ENCODE assay signal across 2 cellular contexts in genomic region chr4:68985442-68985841, GRCh38.
TF ChIP-seq lines count a peak whose summit lies in the region.

No MANE protein-coding gene starts in this region.

TF ChIP-seq in liver, 16 proteins besides CTCF, POLR2A, EP300 and RAD21:
- TF ChIP-seq FOXA2 (IDR thresholded peaks at IDR 0.05) (no peak), SP1 (IDR thresholded peaks at IDR 0.05) (peak; percentile 68), ATF3 (IDR thresholded peaks at IDR 0.05) (no peak), REST (IDR thresholded peaks at IDR 0.05) (no peak), FOXA1 (IDR thresholded peaks at IDR 0.05) (no peak), HNF4G (IDR thresholded peaks at IDR 0.05) (peak; percentile 43), NR2F2 (IDR thresholded peaks at IDR 0.05) (no peak), RXRA (IDR thresholded peaks at IDR 0.05) (peak; percentile 76 to 80), HNF4A (conservative IDR thresholded peaks at IDR 0.05) (peak; percentile 78 to 87), EGR1 (IDR thresholded peaks at IDR 0.05; ENCODE audit: low read depth in 2 of 2) (no peak), YY1 (IDR thresholded peaks at IDR 0.05) (peak; percentile 36), JUND (IDR thresholded peaks at IDR 0.05) (no peak)
TF ChIP-seq in liver: peak in this region for 5.

TF ChIP-seq in HepG2, 621 proteins besides CTCF, POLR2A, EP300 and RAD21:
- TF ChIP-seq THRA (CRISPR knock-in tag; IDR thresholded peaks at IDR 0.05; ENCODE audit: borderline replicate concordance), result no peak
- TF ChIP-seq MAZ (IDR thresholded peaks at IDR 0.05; ENCODE audit: borderline replicate concordance, low read depth, low read length), result no peak
- no peak for TF ChIP-seq MAZ (CRISPR knock-in tag; IDR thresholded peaks at IDR 0.05; ENCODE audit: low read depth)
- no peak for TF ChIP-seq ZNF772 (CRISPR knock-in tag; IDR thresholded peaks at IDR 0.05)
- no peak for TF ChIP-seq TMF1 (CRISPR knock-in tag; IDR thresholded peaks at IDR 0.05; ENCODE audit: low read depth)
- TF ChIP-seq CSRNP2 (CRISPR knock-in tag; conservative IDR thresholded peaks at IDR 0.05; ENCODE audit: low read depth), result no peak
- TF ChIP-seq ZSCAN21 (CRISPR knock-in tag; IDR thresholded peaks at IDR 0.05; ENCODE audit: borderline replicate concordance), result no peak
- no peak for TF ChIP-seq ZNF407 (CRISPR knock-in tag; IDR thresholded peaks at IDR 0.05; ENCODE audit: not compliant biosample characterization)
- no peak for TF ChIP-seq MYPOP (CRISPR knock-in tag; IDR thresholded peaks at IDR 0.05)
- TF ChIP-seq RFX5 (IDR thresholded peaks at IDR 0.05; ENCODE audit: low read depth, low read length), result no peak
- TF ChIP-seq THAP11 (CRISPR knock-in tag; IDR thresholded peaks at IDR 0.05), result no peak
- TF ChIP-seq ZNF232 (CRISPR knock-in tag; IDR thresholded peaks at IDR 0.05; ENCODE audit: borderline replicate concordance), result no peak
- TF ChIP-seq NFYB (CRISPR knock-in tag; IDR thresholded peaks at IDR 0.05), result no peak
